ENCODE assay signal across 22 cellular contexts in the genomic region with DNA sequence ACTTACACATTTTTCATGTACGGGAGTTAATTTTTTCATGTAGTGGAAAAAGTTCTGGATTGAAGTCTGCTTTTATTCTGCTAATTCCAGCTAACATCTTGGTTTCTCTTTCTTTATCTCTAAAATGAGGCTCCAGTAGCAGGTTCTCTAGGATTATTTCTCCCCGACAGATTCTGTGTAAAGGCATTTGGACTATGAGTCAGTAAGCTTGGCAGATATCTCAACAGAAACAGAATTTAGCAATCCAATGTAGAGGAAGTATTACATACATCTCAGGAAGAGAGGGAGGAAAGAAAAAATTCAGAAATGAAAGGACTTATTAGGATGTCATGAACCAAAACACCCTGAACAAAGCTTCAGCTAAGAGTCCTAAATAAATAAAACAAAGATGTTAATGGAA.
DNase-seq lines count a peak whose midpoint lies in the region; ATAC-seq, FAIRE-seq and TF ChIP-seq lines count a peak whose summit lies in the region.
"Had no signal": no experiment of that assay in that cellular context is flagged by ENCODE, and none has a peak within 500 bp of the region (broad histone marks: within the 10 kb centered on the region; RNA-seq: fewer than 3 reads in every experiment).

No MANE protein-coding gene starts in this region.

- no peaks in the 10 kb centered on the region for H3K27me3 ChIP-seq in astrocyte (ENCODE audit: insufficient read depth, low read length)
- no peaks in the 10 kb centered on the region for H3K27me3 ChIP-seq in hepatocyte
- no peaks in the 10 kb centered on the region for H3K27me3 ChIP-seq in uterus
- H3K27me3 ChIP-seq: ovary, tibial artery had no signal

- intact Hi-C loops in uterus (cut with DNase I; ENCODE audit: low total_unique reads) = no loop called here

- no peak overlapping the region for H3K4me3 Mint-ChIP-seq in astrocyte (ENCODE audit: unreplicated experiment)
- H3K4me3 Mint-ChIP-seq: activated CD4-positive, alpha-beta T cell treated with anti-CD3 and anti-CD28 coated beads, Interleukin-2, amount 10 ng/mL, durations not matched to agents 24 days and 14 days; memory B cell; naive thymus-derived CD4-positive, alpha-beta T cell had no signal

- TF ChIP-seq CTCF in astrocyte (IDR thresholded peaks at IDR 0.05; ENCODE audit: insufficient read depth, low read depth, low read length) = no peak
- no peak for TF ChIP-seq CTCF in hepatocyte (IDR thresholded peaks at IDR 0.05; ENCODE audit: poor library complexity)
- no peak for TF ChIP-seq CTCF in uterus (IDR thresholded peaks at IDR 0.05)
- TF ChIP-seq CTCF in coronary artery (IDR thresholded peaks at IDR 0.05) = no peak

- DNase-seq in Daoy (ENCODE audit: low read depth) (peak; percentile 39), MV-4-11 (lab: John Stamatoyannopoulos, UW) (peak; percentile 28), astrocyte (ENCODE audit: low read depth) (peak; percentile 66), hepatocyte (ENCODE audit: low spot score) (peak; percentile 11), uterus (no peak), coronary artery (ENCODE audit: low spot score) (no peak)
- DNase-seq: activated CD4-positive, alpha-beta T cell treated with anti-CD3 and anti-CD28 coated beads, Interleukin-2, amount 10 ng/mL, durations not matched to agents 24 days and 14 days; activated effector memory CD4-positive, alpha-beta T cell treated with anti-CD3 and anti-CD28 coated beads, Interleukin-2, amount 50 U/mL, for 16 hours; foreskin melanocyte; H7; kidney glomerular epithelial cell; naive thymus-derived CD4-positive, alpha-beta T cell; NCI-H187 treated with DMSO at 0.1 percent for 48 hours; NCI-H2227 treated with DMSO at 0.1 percent for 48 hours; NCI-H82; ovary; stimulated activated naive CD8-positive, alpha-beta T cell treated with anti-CD3 and anti-CD28 coated beads, Interleukin-15, Interleukin-2, amounts not matched to agents 100 U/mL and 50 U/mL, for 24 hours; tibial artery had no signal

- H3K9ac ChIP-seq in astrocyte (ENCODE audit: low read length) = no peak overlapping the region

- no peak for FAIRE-seq in astrocyte (lab: Jason Lieb, UNC)
- FAIRE-seq: HepG2 had no signal

- H3K4me1 ChIP-seq in astrocyte (ENCODE audit: insufficient read depth, low read length) (no peaks in the 10 kb centered on the region), hepatocyte (ENCODE audit: insufficient read depth) (no peaks in the 10 kb centered on the region), uterus (no peaks in the 10 kb centered on the region)
- H3K4me1 ChIP-seq: tibial artery had no signal

- no peaks in the 10 kb centered on the region for H3K27me3 Mint-ChIP-seq in astrocyte (ENCODE audit: low read depth, unreplicated experiment)
- H3K27me3 Mint-ChIP-seq: activated CD4-positive, alpha-beta T cell treated with anti-CD3 and anti-CD28 coated beads, Interleukin-2, amount 10 ng/mL, durations not matched to agents 24 days and 14 days; memory B cell; naive thymus-derived CD4-positive, alpha-beta T cell had no signal

- no peak for TF ChIP-seq POLR2A in uterus (IDR thresholded peaks at IDR 0.05)

- H2AFZ ChIP-seq in astrocyte (ENCODE audit: low read depth, low read length) (no peak overlapping the region), hepatocyte (no peak overlapping the region)

- H3K27ac Mint-ChIP-seq in astrocyte (ENCODE audit: unreplicated experiment) = no peak overlapping the region
- H3K27ac Mint-ChIP-seq: activated CD4-positive, alpha-beta T cell treated with anti-CD3 and anti-CD28 coated beads, Interleukin-2, amount 10 ng/mL, durations not matched to agents 24 days and 14 days; memory B cell; naive thymus-derived CD4-positive, alpha-beta T cell had no signal

- ATAC-seq in GM21723 (IDR thresholded peaks at IDR 0.05; ENCODE audit: unreplicated experiment) (no peak), GM19455 (IDR thresholded peaks at IDR 0.05; ENCODE audit: unreplicated experiment) (no peak)
- ATAC-seq: HepG2; naive thymus-derived CD4-positive, alpha-beta T cell; stimulated activated naive CD8-positive, alpha-beta T cell treated with anti-CD3 and anti-CD28 coated beads, Interleukin-15, Interleukin-2, amounts not matched to agents 100 U/mL and 50 U/mL, for 24 hours had no signal

- H3K4me2 ChIP-seq in astrocyte (ENCODE audit: low read length) = peak overlapping the region; percentile 7
- no peak overlapping the region for H3K4me2 ChIP-seq in hepatocyte

- H3K79me2 ChIP-seq in astrocyte (ENCODE audit: insufficient read depth, low read length) (no peaks in the 10 kb centered on the region), hepatocyte (no peaks in the 10 kb centered on the region)

- H3K9me3 ChIP-seq in astrocyte (ENCODE audit: insufficient read depth, low read depth, low read length) (no peaks in the 10 kb centered on the region), hepatocyte (ENCODE audit: low read depth) (no peaks in the 10 kb centered on the region), uterus (no peaks in the 10 kb centered on the region)
- H3K9me3 ChIP-seq: ovary, tibial artery had no signal

- no peaks in the 10 kb centered on the region for H4K20me1 ChIP-seq in astrocyte (ENCODE audit: insufficient read depth, low read length)
- H4K20me1 ChIP-seq in hepatocyte (ENCODE audit: insufficient read depth, poor library complexity, severe bottlenecking) = no peaks in the 10 kb centered on the region

- H3K36me3 ChIP-seq in astrocyte (ENCODE audit: insufficient read depth, low read length) = no peaks in the 10 kb centered on the region
- no peaks in the 10 kb centered on the region for H3K36me3 ChIP-seq in hepatocyte (replicated peaks; ENCODE audit: insufficient read depth, low read depth)
- no peaks in the 10 kb centered on the region for H3K36me3 ChIP-seq in uterus
- H3K36me3 ChIP-seq: ovary, tibial artery had no signal

- 63% methylated on average over 2 of the region's 2 CpGs for WGBS in hepatocyte (ENCODE audit: low lambda C conversion rate, missing lambda C conversion rate)

- peaks cover 5% of the 10 kb centered on the region for H3K4me1 Mint-ChIP-seq in astrocyte (ENCODE audit: low read depth, unreplicated experiment)
- H3K4me1 Mint-ChIP-seq: activated CD4-positive, alpha-beta T cell treated with anti-CD3 and anti-CD28 coated beads, Interleukin-2, amount 10 ng/mL, durations not matched to agents 24 days and 14 days; memory B cell had no signal

- H3K9me3 Mint-ChIP-seq in astrocyte (ENCODE audit: unreplicated experiment) = no peaks in the 10 kb centered on the region

- H3K4me3 ChIP-seq in astrocyte (ENCODE audit: insufficient read depth, low read depth, low read length) (no peak overlapping the region), hepatocyte (no peak overlapping the region), uterus (no peak overlapping the region), coronary artery (no peak overlapping the region)
- H3K4me3 ChIP-seq: ovary, tibial artery had no signal

- H3K27ac ChIP-seq in astrocyte (ENCODE audit: low read depth, low read length) = no peak overlapping the region
- no peak overlapping the region for H3K27ac ChIP-seq in hepatocyte
- H3K27ac ChIP-seq in uterus = no peak overlapping the region
- H3K27ac ChIP-seq in coronary artery = no peak overlapping the region
- H3K27ac ChIP-seq: ovary, tibial artery had no signal

- H3K36me3 Mint-ChIP-seq in astrocyte (ENCODE audit: low read depth, unreplicated experiment) = no peaks in the 10 kb centered on the region
- H3K36me3 Mint-ChIP-seq: memory B cell; naive thymus-derived CD4-positive, alpha-beta T cell had no signal

- H3K9me2 ChIP-seq in hepatocyte (replicated peaks; ENCODE audit: insufficient read depth) = no peaks in the 10 kb centered on the region

Comparison
In these comparisons a context has a peak if more than half of its experiments do, and no peak if none do; other contexts are left out.
1. DNase-seq: peak in Daoy (single experiment), MV-4-11 (single experiment), astrocyte (single experiment) and hepatocyte (single experiment); none in uterus (0 of 2) and coronary artery (single experiment).